ENCODE assay signal across 2 cellular contexts in genomic region chr4:56408978-56409377, GRCh38.
TF ChIP-seq lines count a peak whose summit lies in the region.

No MANE protein-coding gene starts in this region.

TF ChIP-seq in HepG2, 621 proteins besides CTCF, POLR2A, EP300 and RAD21:
- TF ChIP-seq REPIN1 (CRISPR knock-in tag; IDR thresholded peaks at IDR 0.05; ENCODE audit: borderline replicate concordance, low read depth) = no peak
- peak; percentile 53 for TF ChIP-seq ZNF629 (CRISPR knock-in tag; conservative IDR thresholded peaks at IDR 0.05)

TF ChIP-seq in H1, 55 proteins besides CTCF, POLR2A, EP300 and RAD21:
- TF ChIP-seq TEAD4 (IDR thresholded peaks at IDR 0.05; ENCODE audit: low read depth, low read length) = no peak
- TF ChIP-seq ATF3 (IDR thresholded peaks at IDR 0.05; ENCODE audit: insufficient read depth, low read depth, low read length) = no peak
- no peak for TF ChIP-seq GABPA (IDR thresholded peaks at IDR 0.05; ENCODE audit: borderline replicate concordance, insufficient read depth, low read length)
- TF ChIP-seq KDM1A (IDR thresholded peaks at IDR 0.05; ENCODE audit: borderline replicate concordance, low read length) = peak; percentile 64; the same call in 1 of the 2 replicates
- no peak for TF ChIP-seq SP4 (IDR thresholded peaks at IDR 0.05; ENCODE audit: low read length)
